Comparison of ENCODE assay signal across 9 cellular contexts in genomic region chr6:26270903-26271639, GRCh38.
DNase-seq lines count a peak whose midpoint lies in the region; ATAC-seq and TF ChIP-seq lines count a peak whose summit lies in the region.
"Had no signal": no experiment of that assay in that cellular context is flagged by ENCODE, and none has a peak within 500 bp of the region (broad histone marks: within the 10 kb centered on the region; RNA-seq: fewer than 3 reads in every experiment).

No MANE protein-coding gene starts in this region.

- TF ChIP-seq POLR2A in esophagus muscularis mucosa (IDR thresholded peaks at IDR 0.05; ENCODE audit: low read depth) (no peak), stomach (IDR thresholded peaks at IDR 0.05) (no peak)

- peaks cover 16 to 32% (median 26%) of the 10 kb centered on the region in 4 donors for H3K4me1 ChIP-seq in esophagus muscularis mucosa
- peaks cover 0 to 41% (median 29%) of the 10 kb centered on the region in 4 donors for H3K4me1 ChIP-seq in stomach

- peak; percentile 35 for ATAC-seq in HG03139 (IDR thresholded peaks at IDR 0.05; ENCODE audit: unreplicated experiment)
- ATAC-seq in activated T-cell treated with anti-CD3 and anti-CD28 coated beads, Interleukin-2, amount 50 U/mL, for 4 hours = peak; percentile 51 to 61
- peak; percentile 14 to 15 for ATAC-seq in naive B cell (ENCODE audit: low read depth in 2 of 2)

- H3K27ac ChIP-seq in esophagus muscularis mucosa (replicated peaks in 1 of 4) (peak overlapping the region; percentile 83 to 91 (median 88)), stomach (peak overlapping the region in 4 of 5 donors; percentile 86 to 93 (median 90))
- H3K27ac ChIP-seq: C4-2B had no signal

- DNase-seq in NCI-H526 (lab: John Stamatoyannopoulos, UW) = peak; percentile 36 to 45
- no peak for DNase-seq in NCI-H526 treated with DMSO at 0.1 percent for 48 hours (lab: John Stamatoyannopoulos, UW)
- peak; percentile 99 for DNase-seq in OCI-M1 (lab: John Stamatoyannopoulos, UW)
- peak; percentile 65 for DNase-seq in activated T-cell treated with anti-CD3 and anti-CD28 coated beads, Interleukin-2, amount 50 U/mL, for 4 hours
- peak; percentile 94 for DNase-seq in esophagus muscularis mucosa (ENCODE audit: extremely low spot score)
- peak; percentile 80 for DNase-seq in naive B cell
- peak; percentile 53 for DNase-seq in stomach

- intact Hi-C loops in esophagus muscularis mucosa (cut with DNase I) (loop anchor here (5.0 kb wide), 2 partner anchors 44 to 56 kb away; a partner anchor contains a TSS), stomach (cut with DNase I; ENCODE audit: low total_unique reads) (no loop called here)

- WGBS in esophagus muscularis mucosa = 3% methylated on average over 45 of the region's 47 CpGs
- 2 to 6% (median 4%) methylated on average over 42 to 47 of the region's 47 CpGs for WGBS in stomach, 5 donors

- TF ChIP-seq EP300 in esophagus muscularis mucosa (IDR thresholded peaks at IDR 0.05) (no peak), stomach (IDR thresholded peaks at IDR 0.05) (no peak)

- H3K36me3 Mint-ChIP-seq in activated T-cell treated with anti-CD3 and anti-CD28 coated beads, Interleukin-2, amount 50 U/mL, for 4 hours (ENCODE audit: insufficient read depth) = no peaks in the 10 kb centered on the region
- no peaks in the 10 kb centered on the region for H3K36me3 Mint-ChIP-seq in naive B cell

- H3K27ac Mint-ChIP-seq in naive B cell = peak overlapping the region in 4 of 6 donors; percentile 38 to 96 (median 49)

- H3K9me3 Mint-ChIP-seq in activated T-cell treated with anti-CD3 and anti-CD28 coated beads, Interleukin-2, amount 50 U/mL, for 4 hours = no peaks in the 10 kb centered on the region
- peaks cover 0 to 5% (median 0%) of the 10 kb centered on the region in 7 donors for H3K9me3 Mint-ChIP-seq in naive B cell

- H3K4me3 Mint-ChIP-seq in activated T-cell treated with anti-CD3 and anti-CD28 coated beads, Interleukin-2, amount 50 U/mL, for 4 hours = no peak overlapping the region
- no peak overlapping the region for H3K4me3 Mint-ChIP-seq in naive B cell

- no peaks in the 10 kb centered on the region for H3K27me3 Mint-ChIP-seq in activated T-cell treated with anti-CD3 and anti-CD28 coated beads, Interleukin-2, amount 50 U/mL, for 4 hours (ENCODE audit: low read depth)
- H3K27me3 Mint-ChIP-seq in naive B cell = no peaks in the 10 kb centered on the region

- H3K4me3 ChIP-seq in esophagus muscularis mucosa = peak overlapping the region; percentile 51 to 61 (median 54)
- H3K4me3 ChIP-seq in stomach = peak overlapping the region; percentile 30 to 51 (median 46)

- peaks cover 0 to 65% (median 30%) of the 10 kb centered on the region in 4 donors for H3K27me3 ChIP-seq in esophagus muscularis mucosa
- peaks cover 0 to 76% (median 33%) of the 10 kb centered on the region in 3 donors for H3K27me3 ChIP-seq in stomach

- peaks cover 17% of the 10 kb centered on the region for H3K4me1 Mint-ChIP-seq in activated T-cell treated with anti-CD3 and anti-CD28 coated beads, Interleukin-2, amount 50 U/mL, for 4 hours (ENCODE audit: low read depth)
- peaks cover 0 to 24% (median 5%) of the 10 kb centered on the region in 3 donors for H3K4me1 Mint-ChIP-seq in naive B cell

- no peaks in the 10 kb centered on the region for H3K36me3 ChIP-seq in esophagus muscularis mucosa
- H3K36me3 ChIP-seq in stomach = no peaks in the 10 kb centered on the region

- TF ChIP-seq CTCF in esophagus muscularis mucosa (IDR thresholded peaks at IDR 0.05) (no peak), stomach (IDR thresholded peaks at IDR 0.05) (no peak)

- no peaks in the 10 kb centered on the region for H3K9me3 ChIP-seq in esophagus muscularis mucosa
- H3K9me3 ChIP-seq in stomach = no peaks in the 10 kb centered on the region
